ENCODE assay signal across 17 cellular contexts in the genomic region with DNA sequence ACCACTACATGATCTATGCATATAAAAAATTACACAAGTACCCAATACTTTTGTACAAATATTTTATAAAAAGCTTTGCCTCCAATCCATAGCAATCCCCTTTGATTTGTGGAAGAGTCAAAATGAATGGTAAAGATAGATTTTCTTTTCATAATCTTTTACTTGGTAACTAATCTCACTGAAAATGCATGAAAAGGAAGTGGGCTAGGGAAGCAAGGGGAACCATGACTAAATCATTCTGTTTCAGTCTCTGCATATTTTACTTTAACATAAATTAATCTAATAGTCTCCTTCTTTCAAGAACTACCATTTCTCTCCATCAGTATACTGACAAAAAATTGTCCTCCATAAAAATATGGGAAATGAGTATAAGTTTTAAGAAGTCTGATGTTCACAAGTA.
"Had no signal": no experiment of that assay in that cellular context is flagged by ENCODE, and none has a peak within 500 bp of the region (broad histone marks: within the 10 kb centered on the region; RNA-seq: fewer than 3 reads in every experiment).

No MANE protein-coding gene starts in this region.

- DNase-seq: dermis blood vessel endothelial cell; esophagus squamous epithelium; foreskin fibroblast; kidney; left cardiac atrium; left ventricle myocardium inferior; lower lobe of right lung; nucleus accumbens; ovary; sigmoid colon; stimulated activated CD4-positive, alpha-beta T cell treated with anti-CD3 and anti-CD28 coated beads, Interleukin-2, amount 100 ng/mL, for 24 hours; stimulated activated CD4-positive, alpha-beta T cell treated with anti-CD3 and anti-CD28 coated beads, Interleukin-4, amount 100 ng/mL, for 4 hours; stimulated activated naive B cell treated with anti-CD40 and anti-IgM and Interleukin-4, amounts not matched to agents 10 μg/mL and 1 μg/mL and 100 μg/mL, for 72 hours; stomach; substantia nigra; transverse colon had no signal

- ATAC-seq: left cardiac atrium; lower lobe of right lung; natural killer cell treated with Interleukin-12 subunit alpha and Interleukin-12 subunit beta and Interleukin-15 and Interleukin-18, amount 100 ng/mL, for 72 hours; stimulated activated naive B cell treated with anti-CD40 and anti-IgM and Interleukin-4, amounts not matched to agents 10 μg/mL and 1 μg/mL and 100 μg/mL, for 72 hours had no signal
